Comparison of ENCODE assay signal across 11 cellular contexts in genomic region chr12:93773122-93773871, GRCh38.
DNase-seq lines count a peak whose midpoint lies in the region; ATAC-seq and TF ChIP-seq lines count a peak whose summit lies in the region.
"Had no signal": no experiment of that assay in that cellular context is flagged by ENCODE, and none has a peak within 500 bp of the region (broad histone marks: within the 10 kb centered on the region; RNA-seq: fewer than 3 reads in every experiment).

No MANE protein-coding gene starts in this region.

- peak overlapping the region; percentile 42 for H3K27ac ChIP-seq in ACC112 (ENCODE audit: low read depth, low read length)
- no peak overlapping the region for H3K27ac ChIP-seq in KMS-11
- H3K27ac ChIP-seq: neural progenitor cell had no signal

- peak; percentile 40 for DNase-seq in activated T-cell treated with anti-CD3 and anti-CD28 coated beads for 4 hours
- peak; percentile 17 for DNase-seq in kidney tubule cell (ENCODE audit: low spot score)
- no peak for DNase-seq in dedifferentiated amniotic fluid mesenchymal stem cell (ENCODE audit: extremely low spot score)
- no peak for DNase-seq in midbrain (lab: John Stamatoyannopoulos, UW)
- DNase-seq: DMS153, MG63 had no signal

- TF ChIP-seq CTCF in KMS-11 (conservative IDR thresholded peaks at IDR 0.05; ENCODE audit: low read depth, low read length), result no peak

- H3K9ac ChIP-seq in KMS-11, result no peak overlapping the region
- H3K9ac ChIP-seq: neural progenitor cell had no signal

- H2AFZ ChIP-seq in ACC112 (ENCODE audit: low read length, unreplicated experiment) (peak overlapping the region; percentile 18), KMS-11 (ENCODE audit: low read depth) (no peak overlapping the region)
- H2AFZ ChIP-seq: neural progenitor cell had no signal

- H3K36me3 ChIP-seq in ACC112 (ENCODE audit: insufficient read depth, low read length) (no peaks in the 10 kb centered on the region), KMS-11 (ENCODE audit: insufficient read depth) (no peaks in the 10 kb centered on the region)
- H3K36me3 ChIP-seq: MG63, neural progenitor cell had no signal

- ATAC-seq in GM18861 (IDR thresholded peaks at IDR 0.05; ENCODE audit: unreplicated experiment), result no peak
- ATAC-seq in HG03521 (IDR thresholded peaks at IDR 0.05; ENCODE audit: unreplicated experiment), result no peak

- no peaks in the 10 kb centered on the region for H4K20me1 ChIP-seq in KMS-11 (ENCODE audit: insufficient read depth)

- no peaks in the 10 kb centered on the region for H3K27me3 ChIP-seq in ACC112 (ENCODE audit: insufficient read depth, low read length)
- no peaks in the 10 kb centered on the region for H3K27me3 ChIP-seq in KMS-11 (ENCODE audit: insufficient read depth, low read depth)
- H3K27me3 ChIP-seq: MG63, neural progenitor cell had no signal

- H3K79me2 ChIP-seq in ACC112 (ENCODE audit: control insufficient read depth, insufficient read depth, low read length, unreplicated experiment), result peaks cover 5% of the 10 kb centered on the region
- H3K79me2 ChIP-seq in KMS-11 (ENCODE audit: insufficient read depth, low read depth), result no peaks in the 10 kb centered on the region

- H3K4me3 ChIP-seq in ACC112 (ENCODE audit: low read depth, low read length) (no peak overlapping the region), KMS-11 (IDR thresholded peaks at IDR 0.05; ENCODE audit: insufficient read depth, low read depth, low read length) (no peak overlapping the region)
- H3K4me3 ChIP-seq: MG63, neural progenitor cell had no signal

- H3K4me1 ChIP-seq in ACC112 (ENCODE audit: control insufficient read depth, insufficient read depth, low read length, unreplicated experiment) (peaks cover 38% of the 10 kb centered on the region), KMS-11 (ENCODE audit: low read depth, poor library complexity, severe bottlenecking) (peaks cover 30% of the 10 kb centered on the region)

- 0 out of 2 replicates have a peak overlapping the region, but pooled peaks have one; percentile 15 for H3K4me2 ChIP-seq in KMS-11
- H3K4me2 ChIP-seq: neural progenitor cell had no signal

Comparison
In these comparisons a context has a peak if more than half of its experiments do, and no peak if none do; other contexts are left out.
1. DNase-seq: peak in activated T-cell treated with anti-CD3 and anti-CD28 coated beads for 4 hours (single experiment) and kidney tubule cell (single experiment); none in dedifferentiated amniotic fluid mesenchymal stem cell (single experiment) and midbrain (single experiment).